15 cellular contexts compared by ENCODE assay signal in genomic region chr7:26553128-26553527, GRCh38.
DNase-seq lines count a peak whose midpoint lies in the region; ATAC-seq and TF ChIP-seq lines count a peak whose summit lies in the region.
"Had no signal": no experiment of that assay in that cellular context is flagged by ENCODE, and none has a peak within 500 bp of the region (broad histone marks: within the 10 kb centered on the region; RNA-seq: fewer than 3 reads in every experiment).

No MANE protein-coding gene starts in this region.

- CTCF ChIA-PET in PC-3 (lab: Charles Lee): interaction anchor here (1.0 kb wide), 1 partner anchor 183 kb away, joined by 7 read pairs; no protein-coding TSS in a partner anchor

- H3K4me1 ChIP-seq in GM23338 (ENCODE audit: insufficient read depth) (peaks cover 6% of the 10 kb centered on the region), PC-3 (ENCODE audit: insufficient read depth, low read length) (peaks cover 41% of the 10 kb centered on the region), upper lobe of left lung (peaks cover 0 to 14% (median 6%) of the 10 kb centered on the region in 4 donors), colonic mucosa (no peaks in the 10 kb centered on the region)
- H3K4me1 ChIP-seq: Caco-2 had no signal

- H3K36me3 Mint-ChIP-seq in GM23338 (ENCODE audit: low read depth): no peaks in the 10 kb centered on the region
- H3K36me3 Mint-ChIP-seq: CD14-positive monocyte; CD8-positive, alpha-beta memory T cell had no signal

- no peak for DNase-seq in GM23338 (ENCODE audit: low spot score)
- peak; percentile 5 to 42 for DNase-seq in Kasumi-1 (lab: John Stamatoyannopoulos, UW)
- peak; percentile 15 for DNase-seq in PC-3
- DNase-seq in left colon: no peak
- no peak for DNase-seq in glomerular visceral epithelial cell (ENCODE audit: extremely low spot score)
- no peak for DNase-seq in upper lobe of left lung
- DNase-seq in colonic mucosa: no peak
- DNase-seq: Caco-2; CD8-positive, alpha-beta memory T cell; DND-41; GDM1; GOT3 had no signal

- H2AFZ ChIP-seq in GM23338 (peak overlapping the region; percentile 5; the same call in 1 of the 2 replicates), PC-3 (ENCODE audit: low read length) (no peak overlapping the region)

- TF ChIP-seq EP300 in upper lobe of left lung (IDR thresholded peaks at IDR 0.05): no peak

- no peak for TF ChIP-seq CTCF in GM23338 (conservative IDR thresholded peaks at IDR 0.05; ENCODE audit: low read depth in 2 of 2)
- no peak for TF ChIP-seq CTCF in PC-3 (conservative IDR thresholded peaks at IDR 0.05; ENCODE audit: low read depth, low read length)
- no peak for TF ChIP-seq CTCF in upper lobe of left lung (IDR thresholded peaks at IDR 0.05)
- no peak for TF ChIP-seq CTCF in colonic mucosa (IDR thresholded peaks at IDR 0.05)

- H3K27me3 Mint-ChIP-seq in GM23338 (ENCODE audit: insufficient read depth, low read depth, poor library complexity): peaks cover 9% of the 10 kb centered on the region

- H3K9ac ChIP-seq in PC-3 (ENCODE audit: low read length) (no peak overlapping the region), colonic mucosa (ENCODE audit: low read depth in 2 of 2, low read length in 2 of 2) (no peak overlapping the region)

- no peak overlapping the region for H3K4me2 ChIP-seq in GM23338
- no peak overlapping the region for H3K4me2 ChIP-seq in PC-3 (ENCODE audit: low read length)

- H3F3A ChIP-seq in GM23338 (replicated peaks; ENCODE audit: low read depth) (no peaks in the 10 kb centered on the region), PC-3 (ENCODE audit: low read length, unreplicated experiment) (no peaks in the 10 kb centered on the region)

- H3K9me3 ChIP-seq in PC-3 (ENCODE audit: low read length): no peaks in the 10 kb centered on the region
- no peaks in the 10 kb centered on the region for H3K9me3 ChIP-seq in upper lobe of left lung
- H3K9me3 ChIP-seq in colonic mucosa: no peaks in the 10 kb centered on the region
- H3K9me3 ChIP-seq: Caco-2, HAP-1 had no signal

- no peaks in the 10 kb centered on the region; the same call in 2 of the 3 replicates for H3K9me3 Mint-ChIP-seq in GM23338

- no peaks in the 10 kb centered on the region for H4K20me1 ChIP-seq in GM23338 (replicated peaks; ENCODE audit: insufficient read depth)
- no peaks in the 10 kb centered on the region for H4K20me1 ChIP-seq in PC-3 (ENCODE audit: low read length)

- H3K79me2 ChIP-seq in GM23338 (replicated peaks; ENCODE audit: insufficient read depth) (no peaks in the 10 kb centered on the region), PC-3 (ENCODE audit: low read length) (no peaks in the 10 kb centered on the region)

- H3K27me3 ChIP-seq in GM23338 (ENCODE audit: insufficient read depth) (no peaks in the 10 kb centered on the region), PC-3 (ENCODE audit: low read length) (no peaks in the 10 kb centered on the region), upper lobe of left lung (no peaks in the 10 kb centered on the region), colonic mucosa (no peaks in the 10 kb centered on the region)

- no TSS peak for BruUV-seq in PC-3 (replicated peaks; lab: Mats Ljungman, UMichigan)

- H3K9me2 ChIP-seq in GM23338 (ENCODE audit: insufficient read depth): no peaks in the 10 kb centered on the region
- H3K9me2 ChIP-seq in PC-3 (replicated peaks; ENCODE audit: low read length): no peaks in the 10 kb centered on the region

- POLR2A ChIA-PET in PC-3 (lab: Charles Lee; ENCODE audit: unreplicated experiment): no interaction called here

- no peak overlapping the region for H3K27ac Mint-ChIP-seq in GM23338
- H3K27ac Mint-ChIP-seq: CD14-positive monocyte; CD8-positive, alpha-beta memory T cell had no signal

- ATAC-seq in GM23338 (no peak), PC-3 (no peak), left colon (peak; percentile 48), upper lobe of left lung (ENCODE audit: low FRiP score in 2 of 2) (no peak)

- peaks cover 23% of the 10 kb centered on the region for H3K4me1 Mint-ChIP-seq in GM23338
- H3K4me1 Mint-ChIP-seq: CD8-positive, alpha-beta memory T cell had no signal

- H3K4me3 Mint-ChIP-seq in GM23338: no peak overlapping the region
- H3K4me3 Mint-ChIP-seq: CD14-positive monocyte; CD8-positive, alpha-beta memory T cell had no signal

- H3K36me3 ChIP-seq in GM23338 (ENCODE audit: insufficient read depth): no peaks in the 10 kb centered on the region
- H3K36me3 ChIP-seq in PC-3 (ENCODE audit: low read depth, low read length): no peaks in the 10 kb centered on the region
- no peaks in the 10 kb centered on the region for H3K36me3 ChIP-seq in upper lobe of left lung
- H3K36me3 ChIP-seq in colonic mucosa: no peaks in the 10 kb centered on the region
- H3K36me3 ChIP-seq: HAP-1 had no signal

- H3K4me3 ChIP-seq in GM23338: no peak overlapping the region
- H3K4me3 ChIP-seq in PC-3 (ENCODE audit: low read length): no peak overlapping the region
- no peak overlapping the region for H3K4me3 ChIP-seq in upper lobe of left lung
- no peak overlapping the region for H3K4me3 ChIP-seq in colonic mucosa
- H3K4me3 ChIP-seq: HAP-1 had no signal

- TF ChIP-seq POLR2A in upper lobe of left lung (IDR thresholded peaks at IDR 0.05): no peak

- H3K27ac ChIP-seq in GM23338 (ENCODE audit: low read depth) (no peak overlapping the region), PC-3 (ENCODE audit: low read length) (no peak overlapping the region), upper lobe of left lung (no peak overlapping the region), colonic mucosa (no peak overlapping the region)
- H3K27ac ChIP-seq: HL-60 had no signal

- 63 to 68% methylated on average over 2 of the region's 2 CpGs for WGBS in upper lobe of left lung, 2 donors

- intact Hi-C loops in PC-3 (cut with micrococcal nuclease): no loop called here
- intact Hi-C loops in left colon (cut with DNase I, micrococcal nuclease): no loop called here
- intact Hi-C loops in colonic mucosa (cut with DNase I): no loop called here

TF ChIP-seq in GM23338, 12 proteins besides CTCF, POLR2A, EP300 and RAD21:
- TF ChIP-seq REST (IDR thresholded peaks at IDR 0.05; ENCODE audit: unreplicated experiment): no peak
- no peak for TF ChIP-seq POLR2AphosphoS5 (IDR thresholded peaks at IDR 0.05; ENCODE audit: low read depth)
- no peak for TF ChIP-seq ZNF331 (CRISPR knock-in tag; IDR thresholded peaks at IDR 0.05; ENCODE audit: low read depth)
- TF ChIP-seq EZH2 (IDR thresholded peaks at IDR 0.05; ENCODE audit: low read depth, unreplicated experiment): no peak
- no peak for TF ChIP-seq ETS1 (IDR thresholded peaks at IDR 0.05)
- no peak for TF ChIP-seq EZH2phosphoT487 (IDR thresholded peaks at IDR 0.05; ENCODE audit: unreplicated experiment)

Comparison
In these comparisons a context has a peak if more than half of its experiments do, and no peak if none do; other contexts are left out.
1. DNase-seq: peak in Kasumi-1 (2 of 2) and PC-3 (single experiment); none in GM23338 (single experiment), left colon (0 of 2), glomerular visceral epithelial cell (single experiment), upper lobe of left lung (0 of 2) and colonic mucosa (single experiment).